Comparison of ENCODE assay signal across 12 cellular contexts in the genomic region with DNA sequence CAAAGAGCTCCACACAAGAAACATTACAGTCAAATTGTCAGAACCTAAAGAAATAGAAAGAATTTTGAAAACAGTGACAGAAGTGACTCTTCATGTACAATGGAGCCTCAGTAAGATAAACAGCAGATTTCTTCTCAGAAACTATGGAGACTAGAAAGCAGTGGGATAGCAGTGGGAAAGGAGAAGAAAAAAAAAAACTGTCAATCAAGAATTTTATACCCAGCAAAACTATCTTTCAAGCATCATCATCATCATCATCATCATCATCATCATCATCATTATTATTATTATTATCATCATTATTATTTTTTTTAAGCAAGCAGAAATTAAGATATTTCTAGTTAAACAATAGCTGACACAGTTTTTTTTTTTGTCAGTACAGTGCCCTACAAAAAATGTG. TPM values are rescaled to one million over a fixed set of nuclear protein-coding genes. Genes with fewer than 3 reads are reported as not detected.
DNase-seq lines count a peak whose midpoint lies in the region; ATAC-seq, FAIRE-seq and TF ChIP-seq lines count a peak whose summit lies in the region.
"Had no signal": no experiment of that assay in that cellular context is flagged by ENCODE, and none has a peak within 500 bp of the region (broad histone marks: within the 10 kb centered on the region; RNA-seq: fewer than 3 reads in every experiment).

No MANE protein-coding gene starts in this region.

- peak; percentile 37 for DNase-seq in NCI-H748 (lab: John Stamatoyannopoulos, UW; ENCODE audit: unreplicated experiment)
- DNase-seq in NCI-H748 treated with DMSO at 0.1 percent for 48 hours (lab: John Stamatoyannopoulos, UW): no peak
- DNase-seq in NCI-H1930 (lab: John Stamatoyannopoulos, UW): peak; percentile 14 to 29
- DNase-seq in myocyte (ENCODE audit: low read depth): peak; percentile 41
- no peak for DNase-seq in activated CD4-positive, alpha-beta T cell treated with anti-CD3 and anti-CD28 coated beads, Interleukin-2, amount 50 U/mL, for 1 hour
- no peak for DNase-seq in ovary
- DNase-seq: activated CD4-positive, alpha-beta T cell treated with anti-CD3 and anti-CD28 coated beads for 1 hour; NK-92 treated with Interleukin-12 subunit alpha and Interleukin-12 subunit beta, amount 100 ng/mL, for 24 hours; stimulated activated CD4-positive, alpha-beta T cell treated with anti-CD3 and anti-CD28 coated beads, Interleukin-12 subunit alpha, Interleukin-12 subunit beta, amount 100 ng/mL, for 4 hours had no signal

- peak; percentile 65 for FAIRE-seq in TTC549 (lab: Jason Lieb, UNC)

- ATAC-seq in HG02798 (IDR thresholded peaks at IDR 0.05; ENCODE audit: poor library complexity, unreplicated experiment): no peak
- ATAC-seq: foreskin keratinocyte had no signal

- TF ChIP-seq CTCF in ovary (IDR thresholded peaks at IDR 0.05): no peak

- no peak overlapping the region for H3K4me3 ChIP-seq in ovary

- H3K27ac ChIP-seq in ovary: no peak overlapping the region
- H3K27ac ChIP-seq: foreskin keratinocyte had no signal

- no peaks in the 10 kb centered on the region for H3K9me3 ChIP-seq in ovary

- H3K27me3 ChIP-seq in ovary: no peaks in the 10 kb centered on the region
- H3K27me3 ChIP-seq: foreskin keratinocyte had no signal

- H3K4me1 ChIP-seq in ovary (ENCODE audit: insufficient read depth): peaks cover 5% of the 10 kb centered on the region
- H3K4me1 ChIP-seq: foreskin keratinocyte had no signal

- intact Hi-C loops in ovary (cut with DNase I): no loop called here

- no peak for TF ChIP-seq EP300 in ovary (IDR thresholded peaks at IDR 0.05)

- TF ChIP-seq POLR2A in ovary (IDR thresholded peaks at IDR 0.05): no peak

- H3K36me3 ChIP-seq in ovary: no peaks in the 10 kb centered on the region

RNA-seq across cellular contexts. Expression of gene CEP170, which starts 24.2 kb away (rescaled TPM):
- total RNA-seq in myocyte (92.2 and 145 TPM in 2 replicates), ovary (10 to 100 TPM; 30.7 to 66.4 (median 54.2) TPM)
- 26.8 TPM for polyA plus RNA-seq in myocyte (2012)
- polyA plus RNA-seq in ovary: 10 to 100 TPM; 16.4 to 25.6 TPM

RNA-seq across cellular contexts. Expression of gene SDCCAG8, which starts 24.9 kb away (rescaled TPM):
- total RNA-seq in myocyte (29.4 and 30.9 TPM in 2 replicates), ovary (10 to 100 TPM; 29.1 to 45.9 (median 32.3) TPM)
- 20.1 TPM for polyA plus RNA-seq in myocyte (2012)
- polyA plus RNA-seq in ovary: 10 to 100 TPM; 19.8 to 27.0 TPM

Comparison
In these comparisons a context has a peak if more than half of its experiments do, and no peak if none do; other contexts are left out.
1. DNase-seq: peak in NCI-H748 (single experiment), NCI-H1930 (2 of 2) and myocyte (single experiment); none in NCI-H748 treated with DMSO at 0.1 percent for 48 hours (single experiment), activated CD4-positive, alpha-beta T cell treated with anti-CD3 and anti-CD28 coated beads, Interleukin-2, amount 50 U/mL, for 1 hour (single experiment) and ovary (0 of 5).